24 cellular contexts compared by ENCODE assay signal in the genomic region with DNA sequence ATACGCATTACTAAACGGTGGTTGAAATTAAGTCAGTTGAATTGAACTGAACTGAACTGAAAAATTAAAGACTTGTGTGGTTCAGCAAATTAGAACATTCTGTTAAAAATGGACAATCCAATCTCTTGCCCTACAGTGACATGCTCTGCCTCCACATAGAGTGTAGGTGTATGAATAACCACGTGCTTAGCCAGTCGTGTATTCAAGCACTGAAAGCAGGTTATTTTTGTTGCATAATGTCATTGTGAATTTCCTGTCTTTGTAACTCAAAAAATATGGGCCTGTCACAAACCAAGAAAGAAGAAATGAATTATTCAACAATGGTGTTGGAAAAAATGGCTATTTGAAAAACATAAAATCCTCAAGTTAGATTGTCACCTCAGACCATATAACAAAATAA.
DNase-seq lines count a peak whose midpoint lies in the region; ATAC-seq, FAIRE-seq and TF ChIP-seq lines count a peak whose summit lies in the region.
"Had no signal": no experiment of that assay in that cellular context is flagged by ENCODE, and none has a peak within 500 bp of the region (broad histone marks: within the 10 kb centered on the region; RNA-seq: fewer than 3 reads in every experiment).

No MANE protein-coding gene starts in this region.

- peaks cover 31% of the 10 kb centered on the region for H3K4me1 ChIP-seq in ACC112 (ENCODE audit: control insufficient read depth, insufficient read depth, low read length, unreplicated experiment)
- H3K4me1 ChIP-seq in GM12878 (ENCODE audit: control insufficient read depth, insufficient read depth, low read length): no peaks in the 10 kb centered on the region
- H3K4me1 ChIP-seq: upper lobe of left lung had no signal

- ATAC-seq in GM19351 (IDR thresholded peaks at IDR 0.05; ENCODE audit: unreplicated experiment) (peak; percentile 90), HG03039 (IDR thresholded peaks at IDR 0.05; ENCODE audit: unreplicated experiment) (peak; percentile 93), GM12878 (0 out of 3 replicates have a peak, but pooled peaks have one; percentile 34)
- ATAC-seq: activated naive CD4-positive, alpha-beta T cell treated with anti-CD3 and anti-CD28 coated beads, Interleukin-2, amount 50 U/mL, for 72 hours; WTC11 had no signal

- CTCF ChIA-PET in GM12878 (lab: Yijun Ruan, JAX): no interaction called here

- SMC1A ChIA-PET in GM12878 (lab: Charles Lee; ENCODE audit: uncharacterized antibody, unreplicated experiment): interaction anchor here (0.7 kb wide), 1 partner anchor 32 kb away, joined by 3 read pairs; no protein-coding TSS in a partner anchor

- RAD21 ChIA-PET in GM12878 (lab: Charles Lee; ENCODE audit: unreplicated experiment): no interaction called here

- H3K27ac ChIP-seq in ACC112 (ENCODE audit: low read depth, low read length) (no peak overlapping the region), GM12878 (ENCODE audit: control insufficient read depth, insufficient read depth) (no peak overlapping the region)
- H3K27ac ChIP-seq: 22Rv1, dorsolateral prefrontal cortex, skin epidermis, upper lobe of left lung had no signal

- intact Hi-C loops in GM12878 (cut with micrococcal nuclease; ENCODE audit: unreplicated experiment): no loop called here
- intact Hi-C loops in head of caudate nucleus (cut with DNase I): no loop called here

- peak; percentile 38 for FAIRE-seq in GM12878 (lab: Jason Lieb, UNC)

- TF ChIP-seq CTCF in GM12878 (IDR thresholded peaks at IDR 0.05 in 2 of 3, conservative IDR thresholded peaks at IDR 0.05 in 1 of 3; ENCODE audit: control insufficient read depth in 2 of 3, extremely low read depth in 1 of 3, insufficient read depth in 1 of 3, low read depth in 3 of 3, low read length in 3 of 3): no peak
- no peak for TF ChIP-seq CTCF in GM13977 (IDR thresholded peaks at IDR 0.05; ENCODE audit: extremely low read depth, insufficient read depth, missing control alignments)

- no peak for TF ChIP-seq POLR2A in GM12878 (IDR thresholded peaks at IDR 0.05; ENCODE audit: low read depth, low read length)

- H3K4me2 ChIP-seq in GM12878 (ENCODE audit: control insufficient read depth, insufficient read depth): no peak overlapping the region

- DNase-seq in GM12878 (ENCODE audit: low read depth, low spot score): no peak
- DNase-seq in head of caudate nucleus: no peak
- no peak for DNase-seq in NCI-H526 treated with DMSO at 0.1 percent for 48 hours (lab: John Stamatoyannopoulos, UW)
- no peak for DNase-seq in GM13977 (ENCODE audit: low spot score)
- no peak for DNase-seq in pons (ENCODE audit: low spot score)
- DNase-seq: activated CD4-positive, alpha-beta memory T cell treated with anti-CD3 and anti-CD28 coated beads for 36 hours; activated CD8-positive, alpha-beta memory T cell treated with anti-CD3 and anti-CD28 coated beads, Interleukin-2, amount 50 U/mL, for 48 hours; AML-193; aorta; dorsolateral prefrontal cortex; GOT3; MG63; NCI-H2081; NCI-H345; stimulated activated CD4-positive, alpha-beta T cell treated with anti-CD3 and anti-CD28 coated beads, Interleukin-1b, Interleukin-23, amount 100 ng/mL, for 48 hours; T1000; upper lobe of left lung had no signal

- TF ChIP-seq EP300 in GM12878 (IDR thresholded peaks at IDR 0.05; ENCODE audit: borderline replicate concordance in 1 of 2, control insufficient read depth in 1 of 2, low read depth in 2 of 2, low read length in 2 of 2): no peak

- H4K20me1 ChIP-seq in GM12878 (ENCODE audit: control insufficient read depth, insufficient read depth): no peaks in the 10 kb centered on the region

- POLR2A ChIA-PET in GM12878 (lab: Charles Lee): no interaction called here

- H3K4me3 ChIP-seq in ACC112 (ENCODE audit: low read depth, low read length) (no peak overlapping the region), GM12878 (no peak overlapping the region)
- H3K4me3 ChIP-seq: dorsolateral prefrontal cortex, MG63, skin epidermis, upper lobe of left lung had no signal

- TF ChIP-seq RAD21 in GM12878 (IDR thresholded peaks at IDR 0.05; ENCODE audit: insufficient read depth, low read depth, low read length): no peak

- H3K27me3 ChIP-seq in ACC112 (ENCODE audit: insufficient read depth, low read length) (no peaks in the 10 kb centered on the region), GM12878 (replicated peaks in 1 of 2; ENCODE audit: control insufficient read depth in 2 of 2, insufficient read depth in 2 of 2, low read length in 1 of 2) (no peaks in the 10 kb centered on the region)
- H3K27me3 ChIP-seq: dorsolateral prefrontal cortex, MG63, upper lobe of left lung had no signal

- H2AFZ ChIP-seq in ACC112 (ENCODE audit: low read length, unreplicated experiment) (peak overlapping the region; percentile 14), GM12878 (ENCODE audit: control insufficient read depth, low read depth, low read length) (no peak overlapping the region)

- no peak overlapping the region for H3K9ac ChIP-seq in GM12878 (ENCODE audit: control insufficient read depth, insufficient read depth, low read length)

- H3K79me2 ChIP-seq in ACC112 (ENCODE audit: control insufficient read depth, insufficient read depth, low read length, unreplicated experiment) (no peaks in the 10 kb centered on the region), GM12878 (ENCODE audit: control insufficient read depth, insufficient read depth, low read length) (no peaks in the 10 kb centered on the region)

- in situ Hi-C loops in GM12878 (cut with MboI) (no loop called here), GM13977 (cut with MboI; ENCODE audit: low pct_unique_long_range_greater_than_20kb, low sequenced_read_pairs, unreplicated experiment) (no loop called here)

- 48% methylated on average over 4 of the region's 4 CpGs for WGBS in GM12878 (ENCODE audit: insufficient coverage, insufficient replicate concordance, low lambda C conversion rate, missing lambda C conversion rate)

- no peaks in the 10 kb centered on the region for H3K9me3 ChIP-seq in GM12878 (replicated peaks; ENCODE audit: control insufficient read depth, insufficient read depth, low read length)
- H3K9me3 ChIP-seq: MG63, upper lobe of left lung had no signal

- H3K36me3 ChIP-seq in ACC112 (ENCODE audit: insufficient read depth, low read length): no peaks in the 10 kb centered on the region
- no peaks in the 10 kb centered on the region for H3K36me3 ChIP-seq in GM12878 (ENCODE audit: control insufficient read depth in 2 of 2, insufficient read depth in 2 of 2, low read length in 1 of 2)
- H3K36me3 ChIP-seq: MG63, upper lobe of left lung had no signal

- BruUV-seq in GM12878 (replicated peaks; lab: Mats Ljungman, UMichigan): no TSS peak

TF ChIP-seq in GM12878, 131 proteins besides CTCF, POLR2A, EP300 and RAD21:
- no peak for TF ChIP-seq BCL11A (IDR thresholded peaks at IDR 0.05; ENCODE audit: low read depth, low read length)
- TF ChIP-seq CHD1 (IDR thresholded peaks at IDR 0.05; ENCODE audit: low read depth, low read length): no peak
- TF ChIP-seq CEBPZ (IDR thresholded peaks at IDR 0.05; ENCODE audit: low read depth, low read length): no peak
- TF ChIP-seq ZNF24 (IDR thresholded peaks at IDR 0.05): peak; percentile 71; the same call in 1 of the 2 replicates
- TF ChIP-seq MEF2A (IDR thresholded peaks at IDR 0.05; ENCODE audit: insufficient read depth, low read depth, low read length): peak; percentile 68
- no peak for TF ChIP-seq RB1 (IDR thresholded peaks at IDR 0.05; ENCODE audit: borderline replicate concordance)
- TF ChIP-seq WRNIP1 (IDR thresholded peaks at IDR 0.05; ENCODE audit: borderline replicate concordance, low read depth, low read length): no peak
- no peak for TF ChIP-seq ZNF217 (IDR thresholded peaks at IDR 0.05)
- no peak for TF ChIP-seq USF2 (IDR thresholded peaks at IDR 0.05; ENCODE audit: borderline replicate concordance, low read depth, low read length)
- no peak for TF ChIP-seq SMAD5 (IDR thresholded peaks at IDR 0.05; ENCODE audit: low read depth)
- 0 out of 2 replicates have a peak, but pooled peaks have one; percentile 36 for TF ChIP-seq RAD51 (IDR thresholded peaks at IDR 0.05)
- peak; percentile 52; the same call in 1 of the 2 replicates for TF ChIP-seq ATF7 (IDR thresholded peaks at IDR 0.05; ENCODE audit: low read depth)
- no peak for TF ChIP-seq MYC (IDR thresholded peaks at IDR 0.05; ENCODE audit: insufficient read depth, insufficient read length, insufficient replicate concordance, low read length, severe bottlenecking)
- no peak for TF ChIP-seq SREBF1 (IDR thresholded peaks at IDR 0.05; ENCODE audit: low read length)

Comparison
In these comparisons a context has a peak if more than half of its experiments do, and no peak if none do; other contexts are left out.
1. ATAC-seq: peak in every context shown above with its lines; median percentile 93 in HG03039; 90 in GM19351; 34 in GM12878.